ENCODE assay signal across 18 cellular contexts in the genomic region with DNA sequence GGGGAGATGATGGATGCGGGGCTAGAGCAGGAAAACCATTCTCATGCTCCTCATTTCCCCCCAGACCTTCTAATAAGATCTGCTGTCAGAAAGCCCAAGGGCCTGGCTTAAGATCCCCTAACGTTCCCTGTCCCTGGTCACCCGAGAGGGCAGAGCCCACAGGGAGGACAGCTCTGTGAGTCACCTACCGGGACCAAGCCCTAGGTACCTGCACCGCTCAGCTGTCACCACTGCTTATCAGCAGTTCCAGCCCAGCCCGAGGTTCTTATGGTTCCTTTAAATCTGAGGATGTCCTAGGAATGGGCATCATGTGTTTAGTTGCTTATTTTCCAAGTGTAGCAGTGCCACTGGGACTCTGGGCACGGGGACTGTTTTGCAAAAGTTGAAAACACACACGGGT. TPM values are rescaled to one million over a fixed set of nuclear protein-coding genes. Genes with fewer than 3 reads are reported as not detected.
A peak's percentile ranks its signal among the peaks of the same experiment; 100 is the strongest.
DNase-seq lines count a peak whose midpoint lies in the region; ATAC-seq and TF ChIP-seq lines count a peak whose summit lies in the region.
"Had no signal": no experiment of that assay in that cellular context is flagged by ENCODE, and none has a peak within 500 bp of the region (broad histone marks: within the 10 kb centered on the region; RNA-seq: fewer than 3 reads in every experiment).

No MANE protein-coding gene starts in this region.

- intact Hi-C loops in CD8-positive, alpha-beta T cell (cut with DNase I, micrococcal nuclease) = loop anchor here (2.0 to 10.0 kb wide), 4 partner anchors 37 to 125 kb away; no protein-coding TSS in a partner anchor

- no peaks in the 10 kb centered on the region for H3K36me3 ChIP-seq in CD8-positive, alpha-beta T cell (ENCODE audit: insufficient read depth, low read length)
- no peaks in the 10 kb centered on the region for H3K36me3 ChIP-seq in effector memory CD4-positive, alpha-beta T cell (ENCODE audit: control insufficient read depth, insufficient read depth, low read length)

- no peak for DNase-seq in activated T-cell treated with anti-CD3 and anti-CD28 coated beads, Interleukin-2, amount 50 U/mL, for 24 hours
- no peak for DNase-seq in activated T-cell treated with anti-CD3 and anti-CD28 coated beads, Interleukin-2, amount 50 U/mL, for 1 hour
- no peak for DNase-seq in CD8-positive, alpha-beta T cell
- no peak for DNase-seq in effector memory CD4-positive, alpha-beta T cell
- DNase-seq in nephron progenitor cell = no peak
- no peak for DNase-seq in NCI-H146 treated with DMSO at 0.1 percent for 48 hours (lab: John Stamatoyannopoulos, UW; ENCODE audit: unreplicated experiment)
- DNase-seq: C1 segment of cervical spinal cord, Caco-2, DMS79, HCEC 1CT, NCI-H1436 treated with DMSO at 0.1 percent for 48 hours, NCI-H345, NCI-H526 treated with DMSO at 0.1 percent for 48 hours had no signal

- H3K9me3 ChIP-seq in CD8-positive, alpha-beta T cell (ENCODE audit: low read length) = no peaks in the 10 kb centered on the region
- no peaks in the 10 kb centered on the region for H3K9me3 ChIP-seq in effector memory CD4-positive, alpha-beta T cell (ENCODE audit: control insufficient read depth, low read length)
- H3K9me3 ChIP-seq: Caco-2 had no signal

- no peak overlapping the region for H3K4me3 Mint-ChIP-seq in activated T-cell treated with anti-CD3 and anti-CD28 coated beads, Interleukin-2, amount 50 U/mL, for 24 hours
- peak overlapping the region; percentile 63 for H3K4me3 Mint-ChIP-seq in CD8-positive, alpha-beta T cell
- peak overlapping the region; percentile 69 for H3K4me3 Mint-ChIP-seq in nephron progenitor cell
- H3K4me3 Mint-ChIP-seq in stimulated activated memory B cell treated with anti-CD40 and anti-IgM and Interleukin-4, amounts not matched to agents 10 μg/mL and 1 μg/mL and 100 μg/mL, for 72 hours = no peak overlapping the region

- peaks cover 59% of the 10 kb centered on the region for H3K4me1 ChIP-seq in CD8-positive, alpha-beta T cell (ENCODE audit: insufficient read depth, low read length)
- H3K4me1 ChIP-seq in effector memory CD4-positive, alpha-beta T cell (ENCODE audit: control insufficient read depth, insufficient read depth, low read length, poor library complexity, severe bottlenecking) = peaks cover 23% of the 10 kb centered on the region
- H3K4me1 ChIP-seq: Caco-2 had no signal

- TF ChIP-seq CTCF in CD8-positive, alpha-beta T cell (IDR thresholded peaks at IDR 0.05) = no peak
- no peak for TF ChIP-seq CTCF in nephron progenitor cell (IDR thresholded peaks at IDR 0.05)

- no peaks in the 10 kb centered on the region for H3K27me3 ChIP-seq in CD8-positive, alpha-beta T cell (ENCODE audit: insufficient read depth, low read length)
- no peaks in the 10 kb centered on the region for H3K27me3 ChIP-seq in effector memory CD4-positive, alpha-beta T cell (replicated peaks; ENCODE audit: control insufficient read depth, insufficient read depth, low read length, poor library complexity, severe bottlenecking)

- no peaks in the 10 kb centered on the region for H3K27me3 Mint-ChIP-seq in activated T-cell treated with anti-CD3 and anti-CD28 coated beads, Interleukin-2, amount 50 U/mL, for 24 hours
- H3K27me3 Mint-ChIP-seq in CD8-positive, alpha-beta T cell (ENCODE audit: low read depth) = no peaks in the 10 kb centered on the region
- peaks cover 8% of the 10 kb centered on the region for H3K27me3 Mint-ChIP-seq in nephron progenitor cell (ENCODE audit: low read depth, poor library complexity)
- peaks cover 31% of the 10 kb centered on the region for H3K27me3 Mint-ChIP-seq in stimulated activated memory B cell treated with anti-CD40 and anti-IgM and Interleukin-4, amounts not matched to agents 10 μg/mL and 1 μg/mL and 100 μg/mL, for 72 hours

- CTCF ChIA-PET in CD8-positive, alpha-beta T cell (lab: Charles Lee) = no interaction called here

- ATAC-seq in CD8-positive, alpha-beta T cell = no peak
- ATAC-seq in HG03045 (IDR thresholded peaks at IDR 0.05; ENCODE audit: unreplicated experiment) = no peak
- ATAC-seq in stimulated activated memory B cell treated with anti-CD40 and anti-IgM and Interleukin-4, amounts not matched to agents 10 μg/mL and 1 μg/mL and 100 μg/mL, for 72 hours = no peak

- peaks cover 35% of the 10 kb centered on the region for H3K36me3 Mint-ChIP-seq in activated T-cell treated with anti-CD3 and anti-CD28 coated beads, Interleukin-2, amount 50 U/mL, for 24 hours (ENCODE audit: low read depth)
- peaks cover 8% of the 10 kb centered on the region for H3K36me3 Mint-ChIP-seq in CD8-positive, alpha-beta T cell
- no peaks in the 10 kb centered on the region for H3K36me3 Mint-ChIP-seq in nephron progenitor cell (ENCODE audit: low read depth)
- H3K36me3 Mint-ChIP-seq in stimulated activated memory B cell treated with anti-CD40 and anti-IgM and Interleukin-4, amounts not matched to agents 10 μg/mL and 1 μg/mL and 100 μg/mL, for 72 hours = no peaks in the 10 kb centered on the region
- H3K36me3 Mint-ChIP-seq: IgD-negative memory B cell had no signal

- no peak overlapping the region for H3K4me3 ChIP-seq in CD8-positive, alpha-beta T cell (ENCODE audit: low read depth, low read length)
- no peak overlapping the region for H3K4me3 ChIP-seq in effector memory CD4-positive, alpha-beta T cell (ENCODE audit: insufficient read depth, low read depth, low read length, poor library complexity, severe bottlenecking)
- H3K4me3 ChIP-seq: GM12878 had no signal

- no peak overlapping the region for H3K27ac ChIP-seq in CD8-positive, alpha-beta T cell (ENCODE audit: low read depth, low read length)
- H3K27ac ChIP-seq in effector memory CD4-positive, alpha-beta T cell (ENCODE audit: insufficient read depth, low read length, poor library complexity, severe bottlenecking) = peak overlapping the region; percentile 4

- no peaks in the 10 kb centered on the region for H3K9me3 Mint-ChIP-seq in activated T-cell treated with anti-CD3 and anti-CD28 coated beads, Interleukin-2, amount 50 U/mL, for 24 hours
- H3K9me3 Mint-ChIP-seq in CD8-positive, alpha-beta T cell = no peaks in the 10 kb centered on the region
- H3K9me3 Mint-ChIP-seq in nephron progenitor cell = no peaks in the 10 kb centered on the region
- H3K9me3 Mint-ChIP-seq in stimulated activated memory B cell treated with anti-CD40 and anti-IgM and Interleukin-4, amounts not matched to agents 10 μg/mL and 1 μg/mL and 100 μg/mL, for 72 hours = no peaks in the 10 kb centered on the region
- H3K9me3 Mint-ChIP-seq: IgD-negative memory B cell had no signal

- H3K4me1 Mint-ChIP-seq in activated T-cell treated with anti-CD3 and anti-CD28 coated beads, Interleukin-2, amount 50 U/mL, for 24 hours (ENCODE audit: low read depth) = peaks cover 85% of the 10 kb centered on the region
- peaks cover 65% of the 10 kb centered on the region for H3K4me1 Mint-ChIP-seq in CD8-positive, alpha-beta T cell (ENCODE audit: low read depth)
- H3K4me1 Mint-ChIP-seq in nephron progenitor cell = peaks cover 57% of the 10 kb centered on the region
- peaks cover 16% of the 10 kb centered on the region for H3K4me1 Mint-ChIP-seq in stimulated activated memory B cell treated with anti-CD40 and anti-IgM and Interleukin-4, amounts not matched to agents 10 μg/mL and 1 μg/mL and 100 μg/mL, for 72 hours

- H3K27ac Mint-ChIP-seq in activated T-cell treated with anti-CD3 and anti-CD28 coated beads, Interleukin-2, amount 50 U/mL, for 24 hours = peak overlapping the region; percentile 91
- H3K27ac Mint-ChIP-seq in CD8-positive, alpha-beta T cell = no peak overlapping the region
- no peak overlapping the region for H3K27ac Mint-ChIP-seq in nephron progenitor cell
- H3K27ac Mint-ChIP-seq in stimulated activated memory B cell treated with anti-CD40 and anti-IgM and Interleukin-4, amounts not matched to agents 10 μg/mL and 1 μg/mL and 100 μg/mL, for 72 hours = no peak overlapping the region
- H3K27ac Mint-ChIP-seq: IgD-negative memory B cell had no signal

- POLR2A ChIA-PET in CD8-positive, alpha-beta T cell (lab: Charles Lee) = interaction anchor here (1.1 kb wide), 1 partner anchor 22 kb away, joined by 3 read pairs; no protein-coding TSS in a partner anchor

RNA-seq across cellular contexts. Expression of a gene that starts 53.0 kb away (rescaled TPM):
- 10 to 100 TPM; 17.6 to 18.5 TPM for total RNA-seq in CD8-positive, alpha-beta T cell
- total RNA-seq: A172, Caco-2 had no signal

Comparison
In these comparisons a context has a peak if more than half of its experiments do, and no peak if none do; other contexts are left out.
1. H3K4me3 Mint-ChIP-seq: peak in CD8-positive, alpha-beta T cell (single experiment) and nephron progenitor cell (single experiment); none in activated T-cell treated with anti-CD3 and anti-CD28 coated beads, Interleukin-2, amount 50 U/mL, for 24 hours (single experiment) and stimulated activated memory B cell treated with anti-CD40 and anti-IgM and Interleukin-4, amounts not matched to agents 10 μg/mL and 1 μg/mL and 100 μg/mL, for 72 hours (single experiment).